In genomic region chr1:187006896-187007295, GRCh38 we compare ENCODE assay signal across 23 cellular contexts.
DNase-seq lines count a peak whose midpoint lies in the region; ATAC-seq, FAIRE-seq and TF ChIP-seq lines count a peak whose summit lies in the region.
"Had no signal": no experiment of that assay in that cellular context is flagged by ENCODE, and none has a peak within 500 bp of the region (broad histone marks: within the 10 kb centered on the region; RNA-seq: fewer than 3 reads in every experiment).

No MANE protein-coding gene starts in this region.

- no peak overlapping the region for H3K27ac Mint-ChIP-seq in endodermal cell
- H3K27ac Mint-ChIP-seq: CD14-positive monocyte; CD4-positive, alpha-beta T cell; CD8-positive, alpha-beta memory T cell; HFFc6 had no signal

- H3K4me2 ChIP-seq in mammary epithelial cell (ENCODE audit: insufficient read depth, low read depth, low read length) (no peak overlapping the region), keratinocyte (ENCODE audit: control insufficient read depth, extremely low read depth, insufficient read depth, low read depth, low read length) (no peak overlapping the region)
- H3K4me2 ChIP-seq: A549; BLaER1 treated with 17β-estradiol and CSF1 and Interleukin-3, amounts not matched to agents 10 nM and 100 nM had no signal

- CTCF ChIA-PET in mammary epithelial cell (lab: Charles Lee; ENCODE audit: low non-redundant PET): no interaction called here

- intact Hi-C loops in mammary epithelial cell (cut with micrococcal nuclease): no loop called here
- intact Hi-C loops in breast epithelium (cut with DNase I; ENCODE audit: low total_unique reads): no loop called here
- intact Hi-C loops in body of pancreas (cut with DNase I): no loop called here

- H3K27me3 ChIP-seq in mammary epithelial cell (ENCODE audit: insufficient read depth, low read length) (no peaks in the 10 kb centered on the region), breast epithelium (no peaks in the 10 kb centered on the region), endodermal cell (ENCODE audit: control insufficient read depth, insufficient read depth, low read length, poor library complexity, severe bottlenecking) (no peaks in the 10 kb centered on the region), keratinocyte (ENCODE audit: control insufficient read depth, extremely low read depth, insufficient read depth, low read length) (no peaks in the 10 kb centered on the region), body of pancreas (no peaks in the 10 kb centered on the region)
- H3K27me3 ChIP-seq: BE2C; BLaER1 treated with 17β-estradiol and CSF1 and Interleukin-3, amounts not matched to agents 10 nM and 100 nM had no signal

- no peaks in the 10 kb centered on the region for H4K20me1 ChIP-seq in mammary epithelial cell (ENCODE audit: insufficient read depth, low read length)
- H4K20me1 ChIP-seq in keratinocyte (ENCODE audit: control insufficient read depth, extremely low read depth, insufficient read depth, low read length): no peaks in the 10 kb centered on the region
- H4K20me1 ChIP-seq: BLaER1 treated with 17β-estradiol and CSF1 and Interleukin-3, amounts not matched to agents 10 nM and 100 nM had no signal

- peaks cover 11% of the 10 kb centered on the region for H3K4me1 ChIP-seq in mammary epithelial cell (ENCODE audit: insufficient read depth, low read length)
- H3K4me1 ChIP-seq in breast epithelium: no peaks in the 10 kb centered on the region
- H3K4me1 ChIP-seq in endodermal cell (ENCODE audit: control insufficient read depth, insufficient read depth, low read length): no peaks in the 10 kb centered on the region
- peaks cover 4% of the 10 kb centered on the region for H3K4me1 ChIP-seq in keratinocyte (ENCODE audit: control insufficient read depth, extremely low read depth, insufficient read depth, low read length)
- no peaks in the 10 kb centered on the region for H3K4me1 ChIP-seq in body of pancreas
- H3K4me1 ChIP-seq: BE2C had no signal

- no peaks in the 10 kb centered on the region for H3K9me3 ChIP-seq in mammary epithelial cell (replicated peaks; ENCODE audit: insufficient read depth, low read length)
- peaks cover 0 to 11% of the 10 kb centered on the region in 2 donors for H3K9me3 ChIP-seq in breast epithelium
- peaks cover 48% of the 10 kb centered on the region for H3K9me3 ChIP-seq in endodermal cell (ENCODE audit: control insufficient read depth, low read length)
- H3K9me3 ChIP-seq in keratinocyte (ENCODE audit: control insufficient read depth, low read depth, low read length): no peaks in the 10 kb centered on the region
- H3K9me3 ChIP-seq in body of pancreas: peaks cover 0 to 6% (median 0%) of the 10 kb centered on the region in 3 donors
- H3K9me3 ChIP-seq: A549, BE2C, HAP-1 had no signal

- no peak for ATAC-seq in body of pancreas
- ATAC-seq: A549 had no signal

- TF ChIP-seq CTCF in mammary epithelial cell (conservative IDR thresholded peaks at IDR 0.05 in 1 of 2, IDR thresholded peaks at IDR 0.05 in 1 of 2; ENCODE audit: extremely low read depth in 1 of 2, insufficient read depth in 1 of 2, low read depth in 1 of 2, low read length in 2 of 2): no peak
- no peak for TF ChIP-seq CTCF in breast epithelium (IDR thresholded peaks at IDR 0.05)
- no peak for TF ChIP-seq CTCF in endodermal cell (conservative IDR thresholded peaks at IDR 0.05)
- TF ChIP-seq CTCF in keratinocyte (optimal IDR thresholded peaks at IDR 0.05 in 1 of 3, IDR thresholded peaks at IDR 0.05 in 1 of 3, conservative IDR thresholded peaks at IDR 0.05 in 1 of 3; ENCODE audit: extremely low read depth in 1 of 3, insufficient read depth in 2 of 3, low read length in 3 of 3): no peak
- no peak for TF ChIP-seq CTCF in body of pancreas (IDR thresholded peaks at IDR 0.05)

- TF ChIP-seq POLR2A in breast epithelium (IDR thresholded peaks at IDR 0.05) (no peak), body of pancreas (IDR thresholded peaks at IDR 0.05) (no peak)

- H3K9me3 Mint-ChIP-seq in endodermal cell: peaks cover 43% of the 10 kb centered on the region

- H3K4me1 Mint-ChIP-seq in endodermal cell: peaks cover 2% of the 10 kb centered on the region
- H3K4me1 Mint-ChIP-seq: CD8-positive, alpha-beta memory T cell had no signal

- peak; percentile 9 for FAIRE-seq in keratinocyte (lab: Jason Lieb, UNC)
- FAIRE-seq: A549, GM12891, H54 had no signal

- H3K9me1 ChIP-seq in keratinocyte (ENCODE audit: control insufficient read depth, extremely low read depth, insufficient read depth, low read length): no peaks in the 10 kb centered on the region

- H3K79me2 ChIP-seq in mammary epithelial cell (ENCODE audit: insufficient read depth, low read length) (no peaks in the 10 kb centered on the region), keratinocyte (ENCODE audit: control insufficient read depth, insufficient read depth, low read length) (no peaks in the 10 kb centered on the region)

- DNase-seq in mammary epithelial cell: peak; percentile 33
- no peak for DNase-seq in breast epithelium (ENCODE audit: low spot score in 2 of 2)
- no peak for DNase-seq in endodermal cell
- no peak for DNase-seq in keratinocyte (ENCODE audit: low read depth, low spot score)
- no peak for DNase-seq in activated T-cell treated with anti-CD3 and anti-CD28 coated beads, Interleukin-2, amount 50 U/mL, for 1 hour
- DNase-seq in body of pancreas: no peak
- DNase-seq: 8988T; ACHN; AML-193; BE2C; CD4-positive, alpha-beta T cell; CD8-positive, alpha-beta memory T cell; DMS53; DMS79 treated with DMSO at 0.1 percent for 48 hours; GF-D8; GOT3; HFFc6 had no signal

- dilution Hi-C loops in mammary epithelial cell (cut with HindIII; ENCODE audit: low sequenced_read_pairs): no loop called here
- dilution Hi-C loops in keratinocyte (cut with MboI; ENCODE audit: extremely low pct_ligation_motif_present, low sequenced_read_pairs): no loop called here

- 42% methylated on average over 2 of the region's 2 CpGs for WGBS in mammary epithelial cell (ENCODE audit: low coverage, missing lambda C conversion rate)
- WGBS in endodermal cell (ENCODE audit: insufficient coverage in 1 of 2, insufficient read length in 1 of 2), 2 experiments: 89 to 100% methylated on average over 1 to 2 of the region's 2 CpGs
- WGBS in body of pancreas, 2 donors: 61 to 70% methylated on average over 2 of the region's 2 CpGs

- no peak overlapping the region for H3K4me3 Mint-ChIP-seq in endodermal cell
- H3K4me3 Mint-ChIP-seq: CD14-positive monocyte; CD4-positive, alpha-beta T cell; CD8-positive, alpha-beta memory T cell; HFFc6 had no signal

- H3K27me3 Mint-ChIP-seq in endodermal cell (ENCODE audit: insufficient read depth): no peaks in the 10 kb centered on the region
- H3K27me3 Mint-ChIP-seq: CD4-positive, alpha-beta T cell; CD8-positive, alpha-beta memory T cell had no signal

- in situ Hi-C loops in mammary epithelial cell (cut with MboI; ENCODE audit: low sequenced_read_pairs in 2 of 2): no loop called here

- no peaks in the 10 kb centered on the region for H3K36me3 Mint-ChIP-seq in endodermal cell (ENCODE audit: low read depth)
- H3K36me3 Mint-ChIP-seq: CD14-positive monocyte; CD8-positive, alpha-beta memory T cell had no signal

- H3K36me3 ChIP-seq in mammary epithelial cell (ENCODE audit: insufficient read depth, low read length): no peaks in the 10 kb centered on the region
- no peaks in the 10 kb centered on the region for H3K36me3 ChIP-seq in breast epithelium
- H3K36me3 ChIP-seq in endodermal cell (ENCODE audit: control insufficient read depth, insufficient read depth, low read length): no peaks in the 10 kb centered on the region
- H3K36me3 ChIP-seq in keratinocyte (ENCODE audit: control insufficient read depth in 2 of 2, extremely low read depth in 1 of 2, insufficient read depth in 2 of 2, low read length in 2 of 2): no peaks in the 10 kb centered on the region
- H3K36me3 ChIP-seq in body of pancreas (replicated peaks in 1 of 2; ENCODE audit: insufficient read depth in 1 of 2, low read depth in 2 of 2): no peaks in the 10 kb centered on the region
- H3K36me3 ChIP-seq: BE2C; BLaER1 treated with 17β-estradiol and CSF1 and Interleukin-3, amounts not matched to agents 10 nM and 100 nM; HAP-1 had no signal

- no TSS peak for BruUV-seq in mammary epithelial cell (replicated peaks; lab: Mats Ljungman, UMichigan)

- H3K27ac ChIP-seq in mammary epithelial cell (ENCODE audit: insufficient read depth, low read depth, low read length) (no peak overlapping the region), breast epithelium (no peak overlapping the region), endodermal cell (ENCODE audit: low read depth, low read length) (no peak overlapping the region), keratinocyte (ENCODE audit: control insufficient read depth, insufficient read depth, low read length) (no peak overlapping the region), body of pancreas (no peak overlapping the region)
- H3K27ac ChIP-seq: A549; BLaER1 treated with 17β-estradiol and CSF1 and Interleukin-3, amounts not matched to agents 10 nM and 100 nM had no signal

- H3K9ac ChIP-seq in mammary epithelial cell (ENCODE audit: insufficient read depth, low read length): no peak overlapping the region
- H3K9ac ChIP-seq in endodermal cell (ENCODE audit: extremely low read depth, low read length, poor library complexity, severe bottlenecking): no peak overlapping the region
- no peak overlapping the region for H3K9ac ChIP-seq in keratinocyte (ENCODE audit: control insufficient read depth, extremely low read depth, insufficient read depth, low read length)
- H3K9ac ChIP-seq: BLaER1 treated with 17β-estradiol and CSF1 and Interleukin-3, amounts not matched to agents 10 nM and 100 nM had no signal

- peak overlapping the region; percentile 54 for H2AFZ ChIP-seq in mammary epithelial cell (ENCODE audit: low read depth, low read length)
- H2AFZ ChIP-seq in keratinocyte (ENCODE audit: control insufficient read depth, low read length): peak overlapping the region; percentile 42

- H3K4me3 ChIP-seq in mammary epithelial cell (replicated peaks in 1 of 3; ENCODE audit: insufficient read depth in 1 of 3, low read depth in 2 of 3, low read length in 3 of 3) (no peak overlapping the region), breast epithelium (no peak overlapping the region), endodermal cell (ENCODE audit: low read length) (peak overlapping the region; percentile 46), keratinocyte (ENCODE audit: control insufficient read depth in 2 of 3, extremely low read depth in 1 of 3, insufficient read depth in 2 of 3, low read depth in 1 of 3, low read length in 3 of 3) (no peak overlapping the region), body of pancreas (no peak overlapping the region)
- H3K4me3 ChIP-seq: A549; BLaER1 treated with 17β-estradiol and CSF1 and Interleukin-3, amounts not matched to agents 10 nM and 100 nM; HAP-1 had no signal
